ENCODE assay signal across 15 cellular contexts in the genomic region with DNA sequence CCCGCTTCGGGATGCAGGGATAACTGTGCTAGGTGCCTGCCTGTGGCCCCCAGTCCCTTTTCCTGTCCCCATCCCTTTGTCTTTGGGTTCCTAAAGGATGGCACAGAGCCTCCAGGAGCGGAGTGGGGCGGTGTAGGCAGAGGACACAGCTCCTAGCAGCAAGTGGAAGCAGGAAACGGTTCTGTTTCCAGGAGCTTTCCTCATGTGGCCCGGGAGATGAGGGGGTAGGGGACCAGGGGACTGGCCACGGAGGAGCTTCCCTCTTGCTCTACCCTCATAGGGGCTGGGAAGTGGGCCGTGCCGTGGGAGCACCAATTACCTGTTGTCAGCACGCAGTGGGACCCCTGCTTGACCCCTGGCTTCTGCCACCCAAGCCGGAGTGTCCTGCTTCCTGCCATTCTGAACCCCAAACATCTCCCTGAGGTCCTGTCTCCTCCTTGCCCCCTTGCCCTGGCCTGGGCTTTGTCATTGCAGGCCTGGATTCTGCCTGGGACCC.
DNase-seq lines count a peak whose midpoint lies in the region; ATAC-seq, FAIRE-seq and TF ChIP-seq lines count a peak whose summit lies in the region.
"Had no signal": no experiment of that assay in that cellular context is flagged by ENCODE, and none has a peak within 500 bp of the region (broad histone marks: within the 10 kb centered on the region; RNA-seq: fewer than 3 reads in every experiment).

No MANE protein-coding gene starts in this region.

- H2AFZ ChIP-seq in H1 (ENCODE audit: low read length) = no peak overlapping the region
- H2AFZ ChIP-seq in neural cell (ENCODE audit: low read depth, low read length) = peak overlapping the region; percentile 19
- H2AFZ ChIP-seq in smooth muscle cell (ENCODE audit: low read depth) = no peak overlapping the region

- no peak overlapping the region for H4K8ac ChIP-seq in H1 (ENCODE audit: extremely low read depth, insufficient read depth, low read length)

- H3F3A ChIP-seq in neural cell (ENCODE audit: insufficient read depth, low read length, poor library complexity, severe bottlenecking) (no peaks in the 10 kb centered on the region), smooth muscle cell (ENCODE audit: low read depth) (no peaks in the 10 kb centered on the region)

- no peak overlapping the region for H3K14ac ChIP-seq in H1 (ENCODE audit: insufficient read length)

- TF ChIP-seq POLR2A in H1 (IDR thresholded peaks at IDR 0.05; ENCODE audit: control extremely low read depth in 1 of 2, low read depth in 2 of 2, low read length in 2 of 2) = no peak

- H2BK15ac ChIP-seq in H1 (ENCODE audit: low read length) = 0 out of 2 replicates have a peak overlapping the region, but pooled peaks have one; percentile 40

- POLR2A ChIA-PET in H1 (lab: Charles Lee; ENCODE audit: partially characterized antibody) = interaction anchor here (0.7 to 1.6 kb wide), 7 partner anchors 10 to 107 kb away, joined by 3 to 10 read pairs (median 3); no protein-coding TSS in a partner anchor

- no peak overlapping the region for H3K9ac ChIP-seq in H1 (replicated peaks in 1 of 4; ENCODE audit: extremely low read depth in 1 of 4, low read depth in 3 of 4, low read length in 3 of 4)
- H3K9ac ChIP-seq in neural cell (ENCODE audit: low read length) = peak overlapping the region; percentile 73
- H3K9ac ChIP-seq in smooth muscle cell (ENCODE audit: low read depth) = no peak overlapping the region

- TF ChIP-seq CTCF in RWPE2 (IDR thresholded peaks at IDR 0.05; ENCODE audit: poor library complexity, severe bottlenecking) = no peak
- TF ChIP-seq CTCF in H1 (IDR thresholded peaks at IDR 0.05; ENCODE audit: control extremely low read depth in 1 of 3, insufficient read depth in 1 of 3, low read depth in 1 of 3, low read length in 3 of 3) = no peak
- no peak for TF ChIP-seq CTCF in neural cell (IDR thresholded peaks at IDR 0.05; ENCODE audit: poor library complexity, severe bottlenecking)
- TF ChIP-seq CTCF in smooth muscle cell (IDR thresholded peaks at IDR 0.05; ENCODE audit: borderline replicate concordance, insufficient read depth, poor library complexity, severe bottlenecking) = no peak

- DNase-seq in RWPE2 (ENCODE audit: low spot score) (peak; percentile 81), H1 (ENCODE audit: low read depth in 1 of 2, low spot score in 2 of 2) (no peak), smooth muscle cell (lab: John Stamatoyannopoulos, UW; ENCODE audit: unreplicated experiment) (no peak)
- DNase-seq: Caco-2; CD8-positive, alpha-beta memory T cell; DND-41; GDM1; GOT3 had no signal

- H3K79me1 ChIP-seq in H1 (ENCODE audit: low read depth, low read length) = peaks cover 3% of the 10 kb centered on the region; the same call in 1 of the 2 replicates

- H3K9me3 ChIP-seq in RWPE2 (ENCODE audit: severe bottlenecking) (no peaks in the 10 kb centered on the region), H1 (ENCODE audit: insufficient read depth in 2 of 2, low read depth in 1 of 2, low read length in 1 of 2) (no peaks in the 10 kb centered on the region), neural cell (ENCODE audit: low read length) (no peaks in the 10 kb centered on the region), smooth muscle cell (replicated peaks; ENCODE audit: low read depth) (no peaks in the 10 kb centered on the region)
- H3K9me3 ChIP-seq: A549, Caco-2, HAP-1 had no signal

- peaks cover 33% of the 10 kb centered on the region for H3K27me3 ChIP-seq in RWPE2 (ENCODE audit: insufficient read depth, poor library complexity, severe bottlenecking)
- no peaks in the 10 kb centered on the region; a peak in 2 of 7 replicates for H3K27me3 ChIP-seq in H1 (replicated peaks in 1 of 4; ENCODE audit: control insufficient read depth in 3 of 4, extremely low read depth in 1 of 4, insufficient read depth in 3 of 4, low read length in 3 of 4)
- no peaks in the 10 kb centered on the region for H3K27me3 ChIP-seq in neural cell (ENCODE audit: insufficient read depth, low read depth, low read length)
- peaks cover 14% of the 10 kb centered on the region for H3K27me3 ChIP-seq in smooth muscle cell (ENCODE audit: low read depth)

- no peaks in the 10 kb centered on the region for H3K9me2 ChIP-seq in neural cell (ENCODE audit: insufficient read depth, low read length)

- H4K20me1 ChIP-seq in H1 (replicated peaks in 1 of 2; ENCODE audit: control insufficient read depth in 1 of 2, insufficient read depth in 2 of 2, low read length in 2 of 2) (no peaks in the 10 kb centered on the region), neural cell (ENCODE audit: insufficient read depth) (no peaks in the 10 kb centered on the region), smooth muscle cell (ENCODE audit: low read depth) (no peaks in the 10 kb centered on the region)

- ATAC-seq in RWPE2 (ENCODE audit: low read depth) (no peak), HG02840 (IDR thresholded peaks at IDR 0.05; ENCODE audit: low FRiP score, unreplicated experiment) (no peak), HG03159 (IDR thresholded peaks at IDR 0.05; ENCODE audit: unreplicated experiment) (no peak), HG02642 (IDR thresholded peaks at IDR 0.05; ENCODE audit: poor library complexity, unreplicated experiment) (no peak)
- ATAC-seq: A549 had no signal

- CTCF ChIA-PET in H1 (lab: Charles Lee; ENCODE audit: partially characterized antibody) = interaction anchor here (0.7 to 2.4 kb wide), 5 partner anchors 9 to 167 kb away, joined by 3 to 8 read pairs (median 3); no protein-coding TSS in a partner anchor

- no peaks in the 10 kb centered on the region for H3K36me3 ChIP-seq in RWPE2 (ENCODE audit: low read depth)
- H3K36me3 ChIP-seq in H1 (ENCODE audit: control insufficient read depth in 2 of 4, insufficient read depth in 4 of 4, low read length in 3 of 4) = no peaks in the 10 kb centered on the region; a peak in 1 of 8 replicates
- no peaks in the 10 kb centered on the region for H3K36me3 ChIP-seq in neural cell (ENCODE audit: insufficient read depth, low read length)
- no peaks in the 10 kb centered on the region for H3K36me3 ChIP-seq in smooth muscle cell (ENCODE audit: low read depth)
- H3K36me3 ChIP-seq: HAP-1 had no signal

- H2BK120ac ChIP-seq in H1 (replicated peaks; ENCODE audit: low read depth, low read length) = no peak overlapping the region

- H2BK20ac ChIP-seq in H1 (ENCODE audit: low read length) = 0 out of 2 replicates have a peak overlapping the region, but pooled peaks have one; percentile 48

- H2BK5ac ChIP-seq in H1 (ENCODE audit: low read depth, low read length) = no peak overlapping the region

- no peak overlapping the region for H3K4ac ChIP-seq in H1 (replicated peaks; ENCODE audit: insufficient read length, low read depth, low read length)

- H3K4me2 ChIP-seq in H1 (ENCODE audit: insufficient read depth in 1 of 2, low read depth in 2 of 2, low read length in 2 of 2) = no peak overlapping the region; a peak in 1 of 4 replicates
- no peak overlapping the region for H3K4me2 ChIP-seq in neural cell (ENCODE audit: low read length)
- no peak overlapping the region for H3K4me2 ChIP-seq in smooth muscle cell
- H3K4me2 ChIP-seq: A549 had no signal

- H4K5ac ChIP-seq in H1 (ENCODE audit: insufficient read length, low read depth, low read length) = no peak overlapping the region

- H2AK5ac ChIP-seq in H1 (ENCODE audit: low read depth, low read length) = no peak overlapping the region

- no peak overlapping the region for H3K56ac ChIP-seq in H1 (replicated peaks; ENCODE audit: insufficient read length, low read depth, low read length)

- no peak for FAIRE-seq in H1 (lab: Jason Lieb, UNC)
- FAIRE-seq: A549, GM12892 had no signal

- H4K91ac ChIP-seq in H1 (replicated peaks; ENCODE audit: insufficient read length, low read length) = no peak overlapping the region

- peaks cover 7% of the 10 kb centered on the region; the same call in 1 of the 2 replicates for H3K23me2 ChIP-seq in H1 (ENCODE audit: low read depth, low read length)

- TF ChIP-seq EP300 in H1 (IDR thresholded peaks at IDR 0.05; ENCODE audit: borderline replicate concordance in 1 of 2, low read depth in 2 of 2, low read length in 2 of 2) (no peak), neural cell (conservative IDR thresholded peaks at IDR 0.05; ENCODE audit: poor library complexity, severe bottlenecking) (no peak)

- 66% methylated on average over 9 of the region's 11 CpGs; no CpG with 5 or more reads in 1 of the 2 experiments for WGBS in H1 (ENCODE audit: extremely low coverage in 1 of 2, insufficient coverage in 1 of 2, insufficient read length in 1 of 2, insufficient replicate concordance in 2 of 2, low coverage in 1 of 2, low lambda C conversion rate in 2 of 2, missing lambda C conversion rate in 1 of 2), 2 experiments
- WGBS in smooth muscle cell (ENCODE audit: low lambda C conversion rate) = 84% methylated on average over 8 of the region's 11 CpGs

- H3K4me1 ChIP-seq in RWPE2 (ENCODE audit: insufficient read depth, poor library complexity, severe bottlenecking) = no peaks in the 10 kb centered on the region
- peaks cover 0 to 36% (median 15%) of the 10 kb centered on the region in 4 experiments; a peak in 6 of 7 replicates for H3K4me1 ChIP-seq in H1 (replicated peaks in 1 of 4; ENCODE audit: control insufficient read depth in 3 of 4, insufficient read depth in 4 of 4, low read length in 3 of 4)
- peaks cover 6% of the 10 kb centered on the region for H3K4me1 ChIP-seq in smooth muscle cell (ENCODE audit: low read depth)
- H3K4me1 ChIP-seq: A549, Caco-2 had no signal

- peak overlapping the region; percentile 80; the same call in 1 of the 2 replicates for H2BK12ac ChIP-seq in H1 (ENCODE audit: low read depth, low read length)

- H3K79me2 ChIP-seq in H1 (ENCODE audit: control insufficient read depth in 1 of 2, insufficient read depth in 2 of 2, low read length in 2 of 2) (no peaks in the 10 kb centered on the region), neural cell (replicated peaks; ENCODE audit: insufficient read depth, low read length) (no peaks in the 10 kb centered on the region), smooth muscle cell (ENCODE audit: low read depth) (no peaks in the 10 kb centered on the region)

- no peak overlapping the region for H3K27ac ChIP-seq in RWPE2 (ENCODE audit: poor library complexity, severe bottlenecking)
- H3K27ac ChIP-seq in H1 (ENCODE audit: low read depth, low read length) = no peak overlapping the region
- peak overlapping the region; percentile 95 for H3K27ac ChIP-seq in neural cell (ENCODE audit: low read length)
- H3K27ac ChIP-seq in smooth muscle cell (ENCODE audit: low read depth) = no peak overlapping the region
- H3K27ac ChIP-seq: A549 had no signal

- peak overlapping the region; percentile 32; the same call in 1 of the 2 replicates for H3K18ac ChIP-seq in H1 (ENCODE audit: extremely low read depth, low read length)

- H3K4me3 ChIP-seq in RWPE2 (ENCODE audit: severe bottlenecking) (no peak overlapping the region), H1 (ENCODE audit: extremely low read depth in 1 of 4, insufficient read depth in 2 of 4, low read depth in 3 of 4, low read length in 4 of 4) (no peak overlapping the region), neural cell (ENCODE audit: low read length) (no peak overlapping the region), smooth muscle cell (no peak overlapping the region)
- H3K4me3 ChIP-seq: A549, HAP-1 had no signal

- H3K23ac ChIP-seq in H1 (ENCODE audit: insufficient read length) = no peak overlapping the region

- no peak for TF ChIP-seq RAD21 in H1 (IDR thresholded peaks at IDR 0.05 in 1 of 2, conservative IDR thresholded peaks at IDR 0.05 in 1 of 2; ENCODE audit: low read depth in 2 of 2, low read length in 2 of 2)
- no peak for TF ChIP-seq RAD21 in neural cell (conservative IDR thresholded peaks at IDR 0.05)
